In the genomic region with DNA sequence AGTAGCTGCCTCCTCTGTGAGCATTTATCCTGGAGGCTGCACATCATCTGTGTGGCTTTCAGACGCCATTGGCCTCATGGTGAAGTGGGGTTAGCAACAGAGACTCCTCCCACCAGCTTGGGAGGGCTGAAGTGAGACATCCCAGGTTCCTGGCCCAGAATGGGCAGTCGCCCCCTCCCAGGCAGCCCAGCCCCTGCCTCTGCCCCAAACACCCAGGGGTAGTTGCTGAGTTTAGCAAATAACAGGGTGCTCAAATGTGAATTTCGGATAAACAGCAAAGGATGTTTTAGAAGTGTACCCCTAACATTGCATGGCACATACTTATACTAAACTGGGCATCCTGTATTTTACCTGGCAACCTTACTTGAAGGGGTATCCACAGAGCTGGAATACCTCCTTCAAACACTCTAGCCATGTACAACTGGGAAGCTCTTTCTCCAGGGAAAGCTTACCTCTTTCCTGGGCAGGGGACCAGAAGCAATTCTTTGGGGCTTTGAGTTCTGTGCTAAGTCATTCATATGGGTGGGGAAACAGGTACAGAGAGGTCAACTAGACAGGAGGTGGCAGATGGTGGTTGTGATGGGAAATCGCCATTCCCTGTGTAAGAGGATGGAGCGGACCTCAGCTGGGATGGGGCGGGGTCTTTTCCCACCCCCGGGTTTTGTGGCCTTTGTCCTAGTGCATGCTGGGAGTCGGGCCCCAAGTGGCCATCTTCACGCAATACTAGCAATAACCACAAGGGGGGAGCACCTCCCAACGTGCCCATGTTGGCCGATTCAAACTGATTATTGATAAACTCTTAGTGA, we compare ENCODE assay signal across 1 cellular context.
TF ChIP-seq lines count a peak whose summit lies in the region.

No MANE protein-coding gene starts in this region.

TF ChIP-seq in K562, 482 proteins besides CTCF, POLR2A, EP300 and RAD21 (continued from another document and continues in another):
- TF ChIP-seq, protein P1, sequence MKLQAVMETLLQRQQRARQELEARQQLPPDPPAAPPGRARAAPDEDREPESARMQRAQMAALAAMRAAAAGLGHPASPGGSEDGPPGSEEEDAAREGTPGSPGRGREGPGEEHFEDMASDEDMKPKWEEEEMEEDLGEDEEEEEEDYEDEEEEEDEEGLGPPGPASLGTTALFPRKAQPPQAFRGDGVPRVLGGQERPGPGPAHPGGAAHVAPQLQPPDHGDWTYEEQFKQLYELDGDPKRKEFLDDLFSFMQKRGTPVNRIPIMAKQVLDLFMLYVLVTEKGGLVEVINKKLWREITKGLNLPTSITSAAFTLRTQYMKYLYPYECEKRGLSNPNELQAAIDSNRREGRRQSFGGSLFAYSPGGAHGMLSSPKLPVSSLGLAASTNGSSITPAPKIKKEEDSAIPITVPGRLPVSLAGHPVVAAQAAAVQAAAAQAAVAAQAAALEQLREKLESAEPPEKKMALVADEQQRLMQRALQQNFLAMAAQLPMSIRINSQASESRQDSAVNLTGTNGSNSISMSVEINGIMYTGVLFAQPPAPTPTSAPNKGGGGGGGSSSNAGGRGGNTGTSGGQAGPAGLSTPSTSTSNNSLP (IDR thresholded peaks at IDR 0.05; ENCODE audit: borderline replicate concordance, low read depth, low read length) = no peak
- TF ChIP-seq ZNF445 (CRISPR knock-in tag; IDR thresholded peaks at IDR 0.05; ENCODE audit: low read depth) (peak; percentile 74; the same call in 1 of the 2 replicates), ZKSCAN8 (CRISPR knock-in tag; IDR thresholded peaks at IDR 0.05) (no peak), DIDO1 (tag; IDR thresholded peaks at IDR 0.05; ENCODE audit: low read depth) (0 out of 2 replicates have a peak, but pooled peaks have one; percentile 21), HIVEP1 (CRISPR knock-in tag; IDR thresholded peaks at IDR 0.05) (no peak), SMAD4 (CRISPR knock-in tag; conservative IDR thresholded peaks at IDR 0.05) (no peak), STAG1 (CRISPR knock-in tag; IDR thresholded peaks at IDR 0.05; ENCODE audit: borderline replicate concordance) (peak; percentile 11; the same call in 1 of the 2 replicates), PRMT5 (CRISPR knock-in tag; IDR thresholded peaks at IDR 0.05) (no peak), ZNF316 (IDR thresholded peaks at IDR 0.05) (peak; percentile 29; the same call in 1 of the 2 replicates), ARID1B (IDR thresholded peaks at IDR 0.05) (no peak), TAL1 (IDR thresholded peaks at IDR 0.05) (no peak), ELF4 (CRISPR knock-in tag; IDR thresholded peaks at IDR 0.05) (0 out of 2 replicates have a peak, but pooled peaks have one; percentile 65), MEF2A (IDR thresholded peaks at IDR 0.05; ENCODE audit: control insufficient read depth, low read depth, low read length) (no peak)
- TF ChIP-seq, protein P2, sequence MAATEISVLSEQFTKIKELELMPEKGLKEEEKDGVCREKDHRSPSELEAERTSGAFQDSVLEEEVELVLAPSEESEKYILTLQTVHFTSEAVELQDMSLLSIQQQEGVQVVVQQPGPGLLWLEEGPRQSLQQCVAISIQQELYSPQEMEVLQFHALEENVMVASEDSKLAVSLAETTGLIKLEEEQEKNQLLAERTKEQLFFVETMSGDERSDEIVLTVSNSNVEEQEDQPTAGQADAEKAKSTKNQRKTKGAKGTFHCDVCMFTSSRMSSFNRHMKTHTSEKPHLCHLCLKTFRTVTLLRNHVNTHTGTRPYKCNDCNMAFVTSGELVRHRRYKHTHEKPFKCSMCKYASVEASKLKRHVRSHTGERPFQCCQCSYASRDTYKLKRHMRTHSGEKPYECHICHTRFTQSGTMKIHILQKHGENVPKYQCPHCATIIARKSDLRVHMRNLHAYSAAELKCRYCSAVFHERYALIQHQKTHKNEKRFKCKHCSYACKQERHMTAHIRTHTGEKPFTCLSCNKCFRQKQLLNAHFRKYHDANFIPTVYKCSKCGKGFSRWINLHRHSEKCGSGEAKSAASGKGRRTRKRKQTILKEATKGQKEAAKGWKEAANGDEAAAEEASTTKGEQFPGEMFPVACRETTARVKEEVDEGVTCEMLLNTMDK (IDR thresholded peaks at IDR 0.05; ENCODE audit: borderline replicate concordance, insufficient read depth, low read depth, low read length, poor library complexity, severe bottlenecking) = no peak
- TF ChIP-seq, protein P3, sequence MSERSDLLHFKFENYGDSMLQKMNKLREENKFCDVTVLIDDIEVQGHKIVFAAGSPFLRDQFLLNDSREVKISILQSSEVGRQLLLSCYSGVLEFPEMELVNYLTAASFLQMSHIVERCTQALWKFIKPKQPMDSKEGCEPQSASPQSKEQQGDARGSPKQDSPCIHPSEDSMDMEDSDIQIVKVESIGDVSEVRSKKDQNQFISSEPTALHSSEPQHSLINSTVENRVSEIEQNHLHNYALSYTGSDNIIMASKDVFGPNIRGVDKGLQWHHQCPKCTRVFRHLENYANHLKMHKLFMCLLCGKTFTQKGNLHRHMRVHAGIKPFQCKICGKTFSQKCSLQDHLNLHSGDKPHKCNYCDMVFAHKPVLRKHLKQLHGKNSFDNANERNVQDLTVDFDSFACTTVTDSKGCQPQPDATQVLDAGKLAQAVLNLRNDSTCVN (CRISPR knock-in tag; IDR thresholded peaks at IDR 0.05) = peak; percentile 47; the same call in 1 of the 2 replicates
- TF ChIP-seq, protein P4, sequence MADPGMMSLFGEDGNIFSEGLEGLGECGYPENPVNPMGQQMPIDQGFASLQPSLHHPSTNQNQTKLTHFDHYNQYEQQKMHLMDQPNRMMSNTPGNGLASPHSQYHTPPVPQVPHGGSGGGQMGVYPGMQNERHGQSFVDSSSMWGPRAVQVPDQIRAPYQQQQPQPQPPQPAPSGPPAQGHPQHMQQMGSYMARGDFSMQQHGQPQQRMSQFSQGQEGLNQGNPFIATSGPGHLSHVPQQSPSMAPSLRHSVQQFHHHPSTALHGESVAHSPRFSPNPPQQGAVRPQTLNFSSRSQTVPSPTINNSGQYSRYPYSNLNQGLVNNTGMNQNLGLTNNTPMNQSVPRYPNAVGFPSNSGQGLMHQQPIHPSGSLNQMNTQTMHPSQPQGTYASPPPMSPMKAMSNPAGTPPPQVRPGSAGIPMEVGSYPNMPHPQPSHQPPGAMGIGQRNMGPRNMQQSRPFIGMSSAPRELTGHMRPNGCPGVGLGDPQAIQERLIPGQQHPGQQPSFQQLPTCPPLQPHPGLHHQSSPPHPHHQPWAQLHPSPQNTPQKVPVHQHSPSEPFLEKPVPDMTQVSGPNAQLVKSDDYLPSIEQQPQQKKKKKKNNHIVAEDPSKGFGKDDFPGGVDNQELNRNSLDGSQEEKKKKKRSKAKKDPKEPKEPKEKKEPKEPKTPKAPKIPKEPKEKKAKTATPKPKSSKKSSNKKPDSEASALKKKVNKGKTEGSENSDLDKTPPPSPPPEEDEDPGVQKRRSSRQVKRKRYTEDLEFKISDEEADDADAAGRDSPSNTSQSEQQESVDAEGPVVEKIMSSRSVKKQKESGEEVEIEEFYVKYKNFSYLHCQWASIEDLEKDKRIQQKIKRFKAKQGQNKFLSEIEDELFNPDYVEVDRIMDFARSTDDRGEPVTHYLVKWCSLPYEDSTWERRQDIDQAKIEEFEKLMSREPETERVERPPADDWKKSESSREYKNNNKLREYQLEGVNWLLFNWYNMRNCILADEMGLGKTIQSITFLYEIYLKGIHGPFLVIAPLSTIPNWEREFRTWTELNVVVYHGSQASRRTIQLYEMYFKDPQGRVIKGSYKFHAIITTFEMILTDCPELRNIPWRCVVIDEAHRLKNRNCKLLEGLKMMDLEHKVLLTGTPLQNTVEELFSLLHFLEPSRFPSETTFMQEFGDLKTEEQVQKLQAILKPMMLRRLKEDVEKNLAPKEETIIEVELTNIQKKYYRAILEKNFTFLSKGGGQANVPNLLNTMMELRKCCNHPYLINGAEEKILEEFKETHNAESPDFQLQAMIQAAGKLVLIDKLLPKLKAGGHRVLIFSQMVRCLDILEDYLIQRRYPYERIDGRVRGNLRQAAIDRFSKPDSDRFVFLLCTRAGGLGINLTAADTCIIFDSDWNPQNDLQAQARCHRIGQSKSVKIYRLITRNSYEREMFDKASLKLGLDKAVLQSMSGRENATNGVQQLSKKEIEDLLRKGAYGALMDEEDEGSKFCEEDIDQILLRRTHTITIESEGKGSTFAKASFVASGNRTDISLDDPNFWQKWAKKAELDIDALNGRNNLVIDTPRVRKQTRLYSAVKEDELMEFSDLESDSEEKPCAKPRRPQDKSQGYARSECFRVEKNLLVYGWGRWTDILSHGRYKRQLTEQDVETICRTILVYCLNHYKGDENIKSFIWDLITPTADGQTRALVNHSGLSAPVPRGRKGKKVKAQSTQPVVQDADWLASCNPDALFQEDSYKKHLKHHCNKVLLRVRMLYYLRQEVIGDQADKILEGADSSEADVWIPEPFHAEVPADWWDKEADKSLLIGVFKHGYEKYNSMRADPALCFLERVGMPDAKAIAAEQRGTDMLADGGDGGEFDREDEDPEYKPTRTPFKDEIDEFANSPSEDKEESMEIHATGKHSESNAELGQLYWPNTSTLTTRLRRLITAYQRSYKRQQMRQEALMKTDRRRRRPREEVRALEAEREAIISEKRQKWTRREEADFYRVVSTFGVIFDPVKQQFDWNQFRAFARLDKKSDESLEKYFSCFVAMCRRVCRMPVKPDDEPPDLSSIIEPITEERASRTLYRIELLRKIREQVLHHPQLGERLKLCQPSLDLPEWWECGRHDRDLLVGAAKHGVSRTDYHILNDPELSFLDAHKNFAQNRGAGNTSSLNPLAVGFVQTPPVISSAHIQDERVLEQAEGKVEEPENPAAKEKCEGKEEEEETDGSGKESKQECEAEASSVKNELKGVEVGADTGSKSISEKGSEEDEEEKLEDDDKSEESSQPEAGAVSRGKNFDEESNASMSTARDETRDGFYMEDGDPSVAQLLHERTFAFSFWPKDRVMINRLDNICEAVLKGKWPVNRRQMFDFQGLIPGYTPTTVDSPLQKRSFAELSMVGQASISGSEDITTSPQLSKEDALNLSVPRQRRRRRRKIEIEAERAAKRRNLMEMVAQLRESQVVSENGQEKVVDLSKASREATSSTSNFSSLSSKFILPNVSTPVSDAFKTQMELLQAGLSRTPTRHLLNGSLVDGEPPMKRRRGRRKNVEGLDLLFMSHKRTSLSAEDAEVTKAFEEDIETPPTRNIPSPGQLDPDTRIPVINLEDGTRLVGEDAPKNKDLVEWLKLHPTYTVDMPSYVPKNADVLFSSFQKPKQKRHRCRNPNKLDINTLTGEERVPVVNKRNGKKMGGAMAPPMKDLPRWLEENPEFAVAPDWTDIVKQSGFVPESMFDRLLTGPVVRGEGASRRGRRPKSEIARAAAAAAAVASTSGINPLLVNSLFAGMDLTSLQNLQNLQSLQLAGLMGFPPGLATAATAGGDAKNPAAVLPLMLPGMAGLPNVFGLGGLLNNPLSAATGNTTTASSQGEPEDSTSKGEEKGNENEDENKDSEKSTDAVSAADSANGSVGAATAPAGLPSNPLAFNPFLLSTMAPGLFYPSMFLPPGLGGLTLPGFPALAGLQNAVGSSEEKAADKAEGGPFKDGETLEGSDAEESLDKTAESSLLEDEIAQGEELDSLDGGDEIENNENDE (IDR thresholded peaks at IDR 0.05; ENCODE audit: low read depth, low read length) = no peak
- TF ChIP-seq, protein P5, sequence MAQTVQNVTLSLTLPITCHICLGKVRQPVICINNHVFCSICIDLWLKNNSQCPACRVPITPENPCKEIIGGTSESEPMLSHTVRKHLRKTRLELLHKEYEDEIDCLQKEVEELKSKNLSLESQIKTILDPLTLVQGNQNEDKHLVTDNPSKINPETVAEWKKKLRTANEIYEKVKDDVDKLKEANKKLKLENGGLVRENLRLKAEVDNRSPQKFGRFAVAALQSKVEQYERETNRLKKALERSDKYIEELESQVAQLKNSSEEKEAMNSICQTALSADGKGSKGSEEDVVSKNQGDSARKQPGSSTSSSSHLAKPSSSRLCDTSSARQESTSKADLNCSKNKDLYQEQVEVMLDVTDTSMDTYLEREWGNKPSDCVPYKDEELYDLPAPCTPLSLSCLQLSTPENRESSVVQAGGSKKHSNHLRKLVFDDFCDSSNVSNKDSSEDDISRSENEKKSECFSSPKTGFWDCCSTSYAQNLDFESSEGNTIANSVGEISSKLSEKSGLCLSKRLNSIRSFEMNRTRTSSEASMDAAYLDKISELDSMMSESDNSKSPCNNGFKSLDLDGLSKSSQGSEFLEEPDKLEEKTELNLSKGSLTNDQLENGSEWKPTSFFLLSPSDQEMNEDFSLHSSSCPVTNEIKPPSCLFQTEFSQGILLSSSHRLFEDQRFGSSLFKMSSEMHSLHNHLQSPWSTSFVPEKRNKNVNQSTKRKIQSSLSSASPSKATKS (CRISPR knock-in tag; IDR thresholded peaks at IDR 0.05) = no peak
- TF ChIP-seq, protein P6, sequence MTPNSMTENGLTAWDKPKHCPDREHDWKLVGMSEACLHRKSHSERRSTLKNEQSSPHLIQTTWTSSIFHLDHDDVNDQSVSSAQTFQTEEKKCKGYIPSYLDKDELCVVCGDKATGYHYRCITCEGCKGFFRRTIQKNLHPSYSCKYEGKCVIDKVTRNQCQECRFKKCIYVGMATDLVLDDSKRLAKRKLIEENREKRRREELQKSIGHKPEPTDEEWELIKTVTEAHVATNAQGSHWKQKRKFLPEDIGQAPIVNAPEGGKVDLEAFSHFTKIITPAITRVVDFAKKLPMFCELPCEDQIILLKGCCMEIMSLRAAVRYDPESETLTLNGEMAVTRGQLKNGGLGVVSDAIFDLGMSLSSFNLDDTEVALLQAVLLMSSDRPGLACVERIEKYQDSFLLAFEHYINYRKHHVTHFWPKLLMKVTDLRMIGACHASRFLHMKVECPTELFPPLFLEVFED (CRISPR knock-in tag; conservative IDR thresholded peaks at IDR 0.05) = peak; percentile 87; the same call in 1 of the 2 replicates
- TF ChIP-seq, protein P7, sequence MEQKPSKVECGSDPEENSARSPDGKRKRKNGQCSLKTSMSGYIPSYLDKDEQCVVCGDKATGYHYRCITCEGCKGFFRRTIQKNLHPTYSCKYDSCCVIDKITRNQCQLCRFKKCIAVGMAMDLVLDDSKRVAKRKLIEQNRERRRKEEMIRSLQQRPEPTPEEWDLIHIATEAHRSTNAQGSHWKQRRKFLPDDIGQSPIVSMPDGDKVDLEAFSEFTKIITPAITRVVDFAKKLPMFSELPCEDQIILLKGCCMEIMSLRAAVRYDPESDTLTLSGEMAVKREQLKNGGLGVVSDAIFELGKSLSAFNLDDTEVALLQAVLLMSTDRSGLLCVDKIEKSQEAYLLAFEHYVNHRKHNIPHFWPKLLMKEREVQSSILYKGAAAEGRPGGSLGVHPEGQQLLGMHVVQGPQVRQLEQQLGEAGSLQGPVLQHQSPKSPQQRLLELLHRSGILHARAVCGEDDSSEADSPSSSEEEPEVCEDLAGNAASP (IDR thresholded peaks at IDR 0.05) = no peak
- TF ChIP-seq, protein P8, sequence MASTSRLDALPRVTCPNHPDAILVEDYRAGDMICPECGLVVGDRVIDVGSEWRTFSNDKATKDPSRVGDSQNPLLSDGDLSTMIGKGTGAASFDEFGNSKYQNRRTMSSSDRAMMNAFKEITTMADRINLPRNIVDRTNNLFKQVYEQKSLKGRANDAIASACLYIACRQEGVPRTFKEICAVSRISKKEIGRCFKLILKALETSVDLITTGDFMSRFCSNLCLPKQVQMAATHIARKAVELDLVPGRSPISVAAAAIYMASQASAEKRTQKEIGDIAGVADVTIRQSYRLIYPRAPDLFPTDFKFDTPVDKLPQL (IDR thresholded peaks at IDR 0.05; ENCODE audit: extremely low read depth, insufficient read length) = peak; percentile 48
- TF ChIP-seq, protein P9, sequence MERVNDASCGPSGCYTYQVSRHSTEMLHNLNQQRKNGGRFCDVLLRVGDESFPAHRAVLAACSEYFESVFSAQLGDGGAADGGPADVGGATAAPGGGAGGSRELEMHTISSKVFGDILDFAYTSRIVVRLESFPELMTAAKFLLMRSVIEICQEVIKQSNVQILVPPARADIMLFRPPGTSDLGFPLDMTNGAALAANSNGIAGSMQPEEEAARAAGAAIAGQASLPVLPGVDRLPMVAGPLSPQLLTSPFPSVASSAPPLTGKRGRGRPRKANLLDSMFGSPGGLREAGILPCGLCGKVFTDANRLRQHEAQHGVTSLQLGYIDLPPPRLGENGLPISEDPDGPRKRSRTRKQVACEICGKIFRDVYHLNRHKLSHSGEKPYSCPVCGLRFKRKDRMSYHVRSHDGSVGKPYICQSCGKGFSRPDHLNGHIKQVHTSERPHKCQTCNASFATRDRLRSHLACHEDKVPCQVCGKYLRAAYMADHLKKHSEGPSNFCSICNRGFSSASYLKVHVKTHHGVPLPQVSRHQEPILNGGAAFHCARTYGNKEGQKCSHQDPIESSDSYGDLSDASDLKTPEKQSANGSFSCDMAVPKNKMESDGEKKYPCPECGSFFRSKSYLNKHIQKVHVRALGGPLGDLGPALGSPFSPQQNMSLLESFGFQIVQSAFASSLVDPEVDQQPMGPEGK (CRISPR knock-in tag; IDR thresholded peaks at IDR 0.05; ENCODE audit: borderline replicate concordance) = no peak
